Comparison of ENCODE assay signal across 8 cellular contexts in the genomic region with DNA sequence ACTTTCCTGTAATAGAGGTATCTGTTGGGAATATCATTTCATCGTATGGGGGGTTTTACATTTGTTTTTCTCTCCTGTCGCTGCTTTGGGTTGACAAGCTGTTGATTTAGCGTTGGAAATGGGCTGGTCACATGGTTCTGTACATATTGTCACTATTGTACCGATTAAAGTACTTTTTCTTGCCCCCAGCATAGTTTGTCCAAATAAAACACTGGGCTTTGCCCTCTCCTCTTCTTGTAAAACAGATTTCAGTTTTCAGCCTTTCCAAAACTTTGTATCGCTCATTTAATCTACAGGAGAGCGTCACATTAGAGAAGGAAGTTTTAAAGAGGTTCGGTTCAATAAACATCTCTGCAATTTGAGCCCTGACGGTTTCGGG. TPM values are rescaled to one million over a fixed set of nuclear protein-coding genes. Genes with fewer than 3 reads are reported as not detected.
A peak's percentile ranks its signal among the peaks of the same experiment; 100 is the strongest.
DNase-seq lines count a peak whose midpoint lies in the region; ATAC-seq and TF ChIP-seq lines count a peak whose summit lies in the region.

No MANE protein-coding gene starts in this region.

- no peaks in the 10 kb centered on the region for H3K9me3 ChIP-seq in Peyer's patch
- H3K9me3 ChIP-seq in esophagus squamous epithelium, result no peaks in the 10 kb centered on the region
- no peaks in the 10 kb centered on the region for H3K9me3 ChIP-seq in psoas muscle

- ATAC-seq in psoas muscle (no peak), HG03095 (IDR thresholded peaks at IDR 0.05; ENCODE audit: unreplicated experiment) (no peak), HG03432 (IDR thresholded peaks at IDR 0.05; ENCODE audit: unreplicated experiment) (no peak)

- H3K4me3 ChIP-seq in GM12865 (ENCODE audit: low read depth, low read length) (peak overlapping the region; percentile 70), Peyer's patch (peak overlapping the region; percentile 49 to 73 (median 64)), esophagus squamous epithelium (peak overlapping the region; percentile 50 to 73 (median 61)), psoas muscle (peak overlapping the region; percentile 87)

- TF ChIP-seq POLR2A in Peyer's patch (IDR thresholded peaks at IDR 0.05), result no peak
- no peak for TF ChIP-seq POLR2A in esophagus squamous epithelium (IDR thresholded peaks at IDR 0.05)

- intact Hi-C loops in esophagus squamous epithelium (cut with DNase I), result loop anchor here (10.0 kb wide), 2 partner anchors 110 to 320 kb away; a partner anchor contains a TSS
- intact Hi-C loops in psoas muscle (cut with DNase I), result loop anchor here (5.0 to 10.0 kb wide), 5 partner anchors 102 to 830 kb away; a partner anchor contains a TSS

- WGBS in esophagus squamous epithelium, 2 donors, result 8 to 17% methylated on average over 9 of the region's 9 CpGs
- WGBS in psoas muscle, 3 donors, result 14 to 17% (median 16%) methylated on average over 9 of the region's 9 CpGs

- H3K4me1 ChIP-seq in Peyer's patch, result peaks cover 0 to 38% (median 2%) of the 10 kb centered on the region in 4 donors
- H3K4me1 ChIP-seq in esophagus squamous epithelium, result peaks cover 4 to 49% (median 19%) of the 10 kb centered on the region in 3 donors
- peaks cover 13% of the 10 kb centered on the region for H3K4me1 ChIP-seq in psoas muscle

- H3K27me3 ChIP-seq in Peyer's patch (no peaks in the 10 kb centered on the region), esophagus squamous epithelium (peaks cover 0 to 31% (median 3%) of the 10 kb centered on the region in 4 donors), psoas muscle (ENCODE audit: insufficient read depth in 3 of 3, low read length in 2 of 3) (no peaks in the 10 kb centered on the region)

- TF ChIP-seq CTCF in GM12865 (IDR thresholded peaks at IDR 0.05; ENCODE audit: insufficient read depth, low read depth, low read length, missing control alignments) (no peak), Peyer's patch (IDR thresholded peaks at IDR 0.05) (no peak), esophagus squamous epithelium (IDR thresholded peaks at IDR 0.05) (no peak), psoas muscle (IDR thresholded peaks at IDR 0.05) (no peak), GM13977 (IDR thresholded peaks at IDR 0.05; ENCODE audit: extremely low read depth, insufficient read depth, missing control alignments) (no peak)

- no peak for DNase-seq in GM12865 (ENCODE audit: low read depth)
- no peak for DNase-seq in Peyer's patch
- no peak for DNase-seq in esophagus squamous epithelium (lab: John Stamatoyannopoulos, UW)
- DNase-seq in psoas muscle, result no peak
- DNase-seq in NCI-H1092 (lab: John Stamatoyannopoulos, UW), result no peak
- DNase-seq in GM13977 (ENCODE audit: low spot score), result no peak

- in situ Hi-C loops in GM13977 (cut with MboI; ENCODE audit: low pct_unique_long_range_greater_than_20kb, low sequenced_read_pairs, unreplicated experiment), result loop anchor here (10.0 to 25.0 kb wide), 2 partner anchors 320 to 662 kb away; a partner anchor contains a TSS

- H3K27ac ChIP-seq in Peyer's patch (peak overlapping the region in 3 of 4 donors; percentile 35 to 66 (median 59)), esophagus squamous epithelium (peak overlapping the region; percentile 13 to 83 (median 78)), psoas muscle (peak overlapping the region; percentile 7)

- peaks cover 0 to 12% (median 0%) of the 10 kb centered on the region in 3 donors for H3K36me3 ChIP-seq in Peyer's patch
- H3K36me3 ChIP-seq in esophagus squamous epithelium, result peaks cover 0 to 28% (median 3%) of the 10 kb centered on the region in 3 donors
- H3K36me3 ChIP-seq in psoas muscle (ENCODE audit: insufficient read depth in 1 of 2, low read depth in 1 of 2), result peaks cover 5 to 37% of the 10 kb centered on the region in 2 donors

RNA-seq across cellular contexts. Expression of a gene that starts 4.0 kb away (rescaled TPM):
- total RNA-seq in Peyer's patch, result 10 to 100 TPM; 15.6 to 47.9 (median 17.6) TPM
- total RNA-seq in esophagus squamous epithelium, result 10 to 100 TPM in 3 of 4 donors, 1 to 10 TPM in 1; 9.6 to 44.4 (median 21.4) TPM
- 10 to 100 TPM; 32.7 to 57.4 (median 43.6) TPM for total RNA-seq in psoas muscle
- 10 to 100 TPM; 21.4 to 57.6 (median 28.3) TPM for polyA plus RNA-seq in psoas muscle

RNA-seq across cellular contexts. Expression of a gene that starts 8.7 kb away (rescaled TPM):
- 100 to 1,000 TPM in 1 of 4 donors, 10 to 100 TPM in 3; 23.0 to 113 (median 36.6) TPM for total RNA-seq in Peyer's patch
- 10 to 100 TPM; 14.9 to 31.4 (median 24.2) TPM for total RNA-seq in esophagus squamous epithelium
- total RNA-seq in psoas muscle, result 10 to 100 TPM; 45.5 to 81.4 (median 64.8) TPM
- polyA plus RNA-seq in psoas muscle, result 10 to 100 TPM; 42.3 to 74.0 (median 57.4) TPM

RNA-seq across cellular contexts. Expression of a gene that starts 20.4 kb away (rescaled TPM):
- not detected for total RNA-seq in Peyer's patch
- total RNA-seq in esophagus squamous epithelium, result under 1 TPM in 1 of 4 donors, not detected in 3; 0.19 TPM
- total RNA-seq in psoas muscle, result under 1 TPM in 1 of 4 donors, not detected in 3; 0.15 TPM
- polyA plus RNA-seq in psoas muscle, result not detected

Comparison
In these comparisons a context has a peak if more than half of its experiments do, and no peak if none do; other contexts are left out.
1. H3K27ac ChIP-seq: peak in every context shown above with its lines; median percentile 78 in esophagus squamous epithelium; 59 in Peyer's patch; 7 in psoas muscle.